Comparison of ENCODE assay signal across 10 cellular contexts in the genomic region with DNA sequence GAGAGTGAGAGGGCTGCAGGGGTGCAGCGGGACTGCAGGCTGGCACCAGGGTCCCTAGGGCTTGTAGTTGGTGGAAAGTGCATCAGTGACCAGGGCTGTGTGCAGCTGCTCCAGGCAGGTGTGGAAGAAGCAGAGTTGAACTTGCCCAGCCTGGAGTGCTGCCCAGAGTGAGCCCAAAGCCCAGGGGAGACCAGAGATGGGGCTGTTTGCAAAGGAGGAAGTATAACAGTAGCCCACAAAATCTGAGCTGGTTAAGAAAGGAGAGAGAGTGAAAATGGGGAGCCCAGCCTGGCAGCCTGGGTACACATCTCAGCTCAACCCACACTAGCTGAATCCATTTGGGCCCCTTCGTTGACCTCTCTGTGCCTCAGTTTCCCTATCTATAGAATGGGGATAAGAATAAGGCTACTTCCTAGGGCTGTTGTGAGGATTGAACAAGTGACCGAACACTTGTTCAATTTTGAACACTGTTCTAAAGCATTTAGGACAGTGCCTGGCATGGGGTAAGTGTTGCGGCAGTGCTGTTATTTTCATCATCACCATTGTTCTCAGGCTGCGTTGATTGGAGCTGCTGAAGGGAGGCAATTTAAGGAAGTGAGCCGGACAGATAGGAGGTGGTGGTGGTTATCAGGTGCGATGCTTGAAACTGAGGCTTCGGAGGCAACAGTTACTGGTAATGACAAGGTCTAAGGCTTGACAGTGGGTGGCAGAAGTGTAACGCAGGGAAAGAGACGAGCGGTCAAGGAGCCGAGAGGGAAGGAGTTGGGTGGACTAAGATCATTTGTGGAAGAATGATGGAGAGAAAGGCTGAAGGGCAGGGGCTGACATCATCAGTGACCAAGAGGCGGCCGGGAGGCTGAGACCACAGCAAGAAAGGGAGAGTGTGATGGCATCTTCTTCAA. TPM values are rescaled to one million over a fixed set of nuclear protein-coding genes. Genes with fewer than 3 reads are reported as not detected.
"Had no signal": no experiment of that assay in that cellular context is flagged by ENCODE, and none has a peak within 500 bp of the region (broad histone marks: within the 10 kb centered on the region; RNA-seq: fewer than 3 reads in every experiment).

No MANE protein-coding gene starts in this region.

RNA-seq across cellular contexts. Expression of a gene that starts 22.8 kb away (rescaled TPM):
- total RNA-seq: activated CD4-positive, alpha-beta memory T cell treated with anti-CD3 and anti-CD28 coated beads, Interleukin-2, amount 10 ng/mL, durations not matched to agents 7 days and 5 days; activated CD8-positive, alpha-beta memory T cell treated with anti-CD3 and anti-CD28 coated beads, Interleukin-2, amount 10 ng/mL, durations not matched to agents 7 days and 5 days; activated naive CD8-positive, alpha-beta T cell treated with anti-CD3 and anti-CD28 coated beads for 36 hours; aorta; cardiac septum; MCF 10A; OCI-LY7; PC-9; SJSA1 had no signal
- polyA plus RNA-seq: aorta, SK-N-SH had no signal
